In genomic region chr4:17153572-17153971, GRCh38 we compare ENCODE assay signal across 23 cellular contexts.
"Had no signal": no experiment of that assay in that cellular context is flagged by ENCODE, and none has a peak within 500 bp of the region (broad histone marks: within the 10 kb centered on the region; RNA-seq: fewer than 3 reads in every experiment).

No MANE protein-coding gene starts in this region.

- H3K9ac ChIP-seq: parathyroid adenoma had no signal

- H3K36me3 ChIP-seq: left ventricle myocardium inferior, neutrophil, stomach, suprapubic skin, tibial nerve had no signal

- H3K4me3 ChIP-seq: left ventricle myocardium inferior, stomach, suprapubic skin, tibial nerve had no signal

- H3K4me1 Mint-ChIP-seq: activated B cell treated with CpG ODN at 0.5 μM for 24 hours; activated CD4-positive, alpha-beta T cell treated with anti-CD3 and anti-CD28 coated beads for 36 hours; activated T-helper 17 cell treated with anti-CD3 and anti-CD28 coated beads, Interleukin-2, amount 50 U/mL, for 72 hours; stimulated activated effector memory CD8-positive, alpha-beta T cell treated with anti-CD3 and anti-CD28 coated beads, Interleukin-12 subunit alpha, Interleukin-12 subunit beta, amount 100 ng/mL, for 72 hours had no signal

- H3K9me3 Mint-ChIP-seq: activated T-helper 17 cell treated with anti-CD3 and anti-CD28 coated beads, Interleukin-2, amount 50 U/mL, for 72 hours; stimulated activated effector memory CD8-positive, alpha-beta T cell treated with anti-CD3 and anti-CD28 coated beads, Interleukin-12 subunit alpha, Interleukin-12 subunit beta, amount 100 ng/mL, for 72 hours had no signal

- H3K27ac ChIP-seq: foreskin keratinocyte, left ventricle myocardium inferior, neutrophil, parathyroid adenoma, stomach, suprapubic skin, tibial nerve had no signal

- H3K4me3 Mint-ChIP-seq: activated B cell treated with CpG ODN at 0.5 μM for 24 hours; activated CD4-positive, alpha-beta T cell treated with anti-CD3 and anti-CD28 coated beads for 36 hours; activated T-cell treated with anti-CD3 and anti-CD28 coated beads, Interleukin-2, amount 50 U/mL, for 24 hours; activated T-helper 17 cell treated with anti-CD3 and anti-CD28 coated beads, Interleukin-2, amount 50 U/mL, for 72 hours; brain; natural killer cell treated with Interleukin-12 subunit alpha and Interleukin-12 subunit beta and Interleukin-15 and Interleukin-18, amount 100 ng/mL, for 72 hours; stimulated activated effector memory CD8-positive, alpha-beta T cell treated with anti-CD3 and anti-CD28 coated beads, Interleukin-12 subunit alpha, Interleukin-12 subunit beta, amount 100 ng/mL, for 72 hours had no signal

- H3K9me3 ChIP-seq: neutrophil, suprapubic skin, tibial nerve had no signal

- DNase-seq: activated B cell treated with CpG ODN at 0.5 μM for 24 hours; activated CD4-positive, alpha-beta T cell treated with anti-CD3 and anti-CD28 coated beads for 36 hours; activated CD4-positive, alpha-beta T cell treated with anti-CD3 and anti-CD28 coated beads, Interleukin-2, amount 50 U/mL, for 4 hours; activated CD8-positive, alpha-beta memory T cell treated with anti-CD3 and anti-CD28 coated beads for 24 hours; activated CD8-positive, alpha-beta memory T cell treated with anti-CD3 and anti-CD28 coated beads, Interleukin-2, amount 50 U/mL, for 4 hours; activated T-cell treated with anti-CD3 and anti-CD28 coated beads, Interleukin-2, amount 50 U/mL, for 24 hours; aorta; foreskin keratinocyte; left ventricle myocardium inferior; mammary epithelial cell; right cardiac atrium; stimulated activated CD4-positive, alpha-beta T cell treated with anti-CD3 and anti-CD28 coated beads, Interleukin-12 subunit alpha, Interleukin-12 subunit beta, amount 100 ng/mL, for 4 hours; stomach; T-helper 9 cell had no signal

- H3K36me3 Mint-ChIP-seq: activated naive CD4-positive, alpha-beta T cell treated with anti-CD3 and anti-CD28 coated beads, Interleukin-2, amount 50 U/mL, for 72 hours; brain; natural killer cell treated with Interleukin-12 subunit alpha and Interleukin-12 subunit beta and Interleukin-15 and Interleukin-18, amount 100 ng/mL, for 72 hours; stimulated activated effector memory CD8-positive, alpha-beta T cell treated with anti-CD3 and anti-CD28 coated beads, Interleukin-12 subunit alpha, Interleukin-12 subunit beta, amount 100 ng/mL, for 72 hours had no signal

- ATAC-seq: activated CD4-positive, alpha-beta T cell treated with anti-CD3 and anti-CD28 coated beads for 36 hours; activated naive CD4-positive, alpha-beta T cell treated with anti-CD3 and anti-CD28 coated beads, Interleukin-2, amount 50 U/mL, for 72 hours; activated T-helper 17 cell treated with anti-CD3 and anti-CD28 coated beads, Interleukin-2, amount 50 U/mL, for 72 hours; foreskin keratinocyte; natural killer cell treated with Interleukin-12 subunit alpha and Interleukin-12 subunit beta and Interleukin-15 and Interleukin-18, amount 100 ng/mL, for 72 hours; right cardiac atrium; stimulated activated effector memory CD8-positive, alpha-beta T cell treated with anti-CD3 and anti-CD28 coated beads, Interleukin-12 subunit alpha, Interleukin-12 subunit beta, amount 100 ng/mL, for 72 hours had no signal

- H3K27ac Mint-ChIP-seq: activated B cell treated with CpG ODN at 0.5 μM for 24 hours; activated CD4-positive, alpha-beta T cell treated with anti-CD3 and anti-CD28 coated beads for 36 hours; activated naive CD4-positive, alpha-beta T cell treated with anti-CD3 and anti-CD28 coated beads, Interleukin-2, amount 50 U/mL, for 72 hours; activated T-cell treated with anti-CD3 and anti-CD28 coated beads, Interleukin-2, amount 50 U/mL, for 24 hours; activated T-helper 17 cell treated with anti-CD3 and anti-CD28 coated beads, Interleukin-2, amount 50 U/mL, for 72 hours; brain; natural killer cell treated with Interleukin-12 subunit alpha and Interleukin-12 subunit beta and Interleukin-15 and Interleukin-18, amount 100 ng/mL, for 72 hours; stimulated activated effector memory CD8-positive, alpha-beta T cell treated with anti-CD3 and anti-CD28 coated beads, Interleukin-12 subunit alpha, Interleukin-12 subunit beta, amount 100 ng/mL, for 72 hours had no signal

- H3K27me3 ChIP-seq: foreskin keratinocyte, neutrophil, stomach, suprapubic skin, tibial nerve had no signal

- H3K27me3 Mint-ChIP-seq: activated B cell treated with CpG ODN at 0.5 μM for 24 hours; activated CD4-positive, alpha-beta T cell treated with anti-CD3 and anti-CD28 coated beads for 36 hours; activated T-helper 17 cell treated with anti-CD3 and anti-CD28 coated beads, Interleukin-2, amount 50 U/mL, for 72 hours; natural killer cell treated with Interleukin-12 subunit alpha and Interleukin-12 subunit beta and Interleukin-15 and Interleukin-18, amount 100 ng/mL, for 72 hours had no signal

- H3K79me2 ChIP-seq: parathyroid adenoma had no signal

- H3K4me1 ChIP-seq: foreskin keratinocyte, left ventricle myocardium inferior, parathyroid adenoma, stomach, suprapubic skin, tibial nerve had no signal
